In genomic region chr7:16918288-16918895, GRCh38 we compare ENCODE assay signal across 10 cellular contexts. TPM values are rescaled to one million over a fixed set of nuclear protein-coding genes. Genes with fewer than 3 reads are reported as not detected.
A peak's percentile ranks its signal among the peaks of the same experiment; 100 is the strongest.
DNase-seq lines count a peak whose midpoint lies in the region; ATAC-seq and TF ChIP-seq lines count a peak whose summit lies in the region.
"Had no signal": no experiment of that assay in that cellular context is flagged by ENCODE, and none has a peak within 500 bp of the region (broad histone marks: within the 10 kb centered on the region; RNA-seq: fewer than 3 reads in every experiment).

No MANE protein-coding gene starts in this region.

- peak in 2 of 3 donors; percentile 22 to 54 for DNase-seq in CD4-positive, CD25-positive, alpha-beta regulatory T cell
- DNase-seq in H4 (ENCODE audit: low spot score), result peak; percentile 47
- DNase-seq in effector memory CD8-positive, alpha-beta T cell, result peak; percentile 6 to 25 (median 13)
- no peak for DNase-seq in C1 segment of cervical spinal cord (lab: John Stamatoyannopoulos, UW)
- DNase-seq in T-helper 9 cell, result no peak
- DNase-seq in activated CD4-positive, CD25-positive, alpha-beta regulatory T cell (lab: John Stamatoyannopoulos, UW), result no peak

- H3K79me2 ChIP-seq in OCI-LY3 (ENCODE audit: low read length), result no peaks in the 10 kb centered on the region

- TF ChIP-seq CTCF in OCI-LY3 (IDR thresholded peaks at IDR 0.05; ENCODE audit: low read depth, low read length), result peak; percentile 72

- H3K27me3 Mint-ChIP-seq in CD4-positive, CD25-positive, alpha-beta regulatory T cell, result no peaks in the 10 kb centered on the region
- peaks cover 0 to 7% of the 10 kb centered on the region in 2 donors for H3K27me3 Mint-ChIP-seq in effector memory CD8-positive, alpha-beta T cell

- H3K27ac Mint-ChIP-seq in CD4-positive, CD25-positive, alpha-beta regulatory T cell, result no peak overlapping the region
- no peak overlapping the region for H3K27ac Mint-ChIP-seq in effector memory CD8-positive, alpha-beta T cell

- no peak overlapping the region for H3K4me2 ChIP-seq in OCI-LY3 (ENCODE audit: low read length)

- no peaks in the 10 kb centered on the region for H3K36me3 ChIP-seq in CD4-positive, CD25-positive, alpha-beta regulatory T cell (ENCODE audit: control insufficient read depth, insufficient read depth, low read length)
- H3K36me3 ChIP-seq in OCI-LY3 (replicated peaks; ENCODE audit: low read depth, low read length), result no peaks in the 10 kb centered on the region
- no peaks in the 10 kb centered on the region for H3K36me3 ChIP-seq in neuron (ENCODE audit: insufficient read depth, low read length)
- H3K36me3 ChIP-seq: SJCRH30 had no signal

- H3K9me3 ChIP-seq in CD4-positive, CD25-positive, alpha-beta regulatory T cell (ENCODE audit: control insufficient read depth in 2 of 2, low read length in 2 of 2), result no peaks in the 10 kb centered on the region
- H3K9me3 ChIP-seq in OCI-LY3 (ENCODE audit: insufficient read depth, low read length) (no peaks in the 10 kb centered on the region), neuron (ENCODE audit: low read length) (no peaks in the 10 kb centered on the region)
- H3K9me3 ChIP-seq: SJCRH30 had no signal

- no peaks in the 10 kb centered on the region for H3K4me1 ChIP-seq in CD4-positive, CD25-positive, alpha-beta regulatory T cell (ENCODE audit: control insufficient read depth, insufficient read depth, low read length, poor library complexity, severe bottlenecking)
- H3K4me1 ChIP-seq in OCI-LY3 (ENCODE audit: low read length), result peaks cover 19% of the 10 kb centered on the region
- peaks cover 36% of the 10 kb centered on the region for H3K4me1 ChIP-seq in neuron (ENCODE audit: insufficient read depth, low read length)

- H3K27me3 ChIP-seq in CD4-positive, CD25-positive, alpha-beta regulatory T cell (ENCODE audit: control insufficient read depth, insufficient read depth, low read length), result no peaks in the 10 kb centered on the region
- H3K27me3 ChIP-seq in OCI-LY3 (ENCODE audit: low read depth, low read length), result no peaks in the 10 kb centered on the region
- no peaks in the 10 kb centered on the region for H3K27me3 ChIP-seq in neuron (ENCODE audit: insufficient read depth, low read length)
- H3K27me3 ChIP-seq: SJCRH30 had no signal

- no peak overlapping the region for H3K9ac ChIP-seq in OCI-LY3 (ENCODE audit: low read length)

- H3K27ac ChIP-seq in CD4-positive, CD25-positive, alpha-beta regulatory T cell (ENCODE audit: insufficient read depth, low read length, poor library complexity, severe bottlenecking), result no peak overlapping the region
- H3K27ac ChIP-seq in OCI-LY3 (ENCODE audit: low read length), result no peak overlapping the region
- H3K27ac ChIP-seq: SJCRH30 had no signal

- no peaks in the 10 kb centered on the region for H4K20me1 ChIP-seq in OCI-LY3 (ENCODE audit: insufficient read depth, low read length)

- no peak for ATAC-seq in CD4-positive, CD25-positive, alpha-beta regulatory T cell (ENCODE audit: low read depth in 2 of 2)
- ATAC-seq in effector memory CD8-positive, alpha-beta T cell (replicated peaks), result no peak
- ATAC-seq: left colon had no signal

- H3K36me3 Mint-ChIP-seq in CD4-positive, CD25-positive, alpha-beta regulatory T cell, result no peaks in the 10 kb centered on the region
- no peaks in the 10 kb centered on the region for H3K36me3 Mint-ChIP-seq in effector memory CD8-positive, alpha-beta T cell (ENCODE audit: insufficient read depth)

- no peak overlapping the region for H2AFZ ChIP-seq in OCI-LY3 (ENCODE audit: low read depth, low read length)
- H2AFZ ChIP-seq in neuron (ENCODE audit: low read depth, low read length), result no peak overlapping the region

- peaks cover 0 to 8% (median 5%) of the 10 kb centered on the region in 4 donors for H3K4me1 Mint-ChIP-seq in CD4-positive, CD25-positive, alpha-beta regulatory T cell
- H3K4me1 Mint-ChIP-seq in effector memory CD8-positive, alpha-beta T cell (ENCODE audit: low read depth in 2 of 2), result no peaks in the 10 kb centered on the region

- peaks cover 0 to 2% (median 0%) of the 10 kb centered on the region in 7 donors for H3K9me3 Mint-ChIP-seq in CD4-positive, CD25-positive, alpha-beta regulatory T cell
- no peaks in the 10 kb centered on the region for H3K9me3 Mint-ChIP-seq in effector memory CD8-positive, alpha-beta T cell

- H3K4me3 ChIP-seq in CD4-positive, CD25-positive, alpha-beta regulatory T cell (ENCODE audit: low read depth, low read length), result no peak overlapping the region
- H3K4me3 ChIP-seq in OCI-LY3 (ENCODE audit: low read length) (no peak overlapping the region), neuron (ENCODE audit: low read length) (peak overlapping the region; percentile 48)
- H3K4me3 ChIP-seq: SJCRH30 had no signal

- H3K4me3 Mint-ChIP-seq in CD4-positive, CD25-positive, alpha-beta regulatory T cell, result no peak overlapping the region
- no peak overlapping the region for H3K4me3 Mint-ChIP-seq in effector memory CD8-positive, alpha-beta T cell

RNA-seq across cellular contexts. Expression of gene AGR3, which starts 36.6 kb away (rescaled TPM):
- not detected for total RNA-seq in CD4-positive, CD25-positive, alpha-beta regulatory T cell
- polyA plus RNA-seq in CD4-positive, CD25-positive, alpha-beta regulatory T cell, result not detected
- not detected in 2 replicates for total RNA-seq in H4 (2014; rRNA removed; shearing (Covaris generic))
- total RNA-seq: SJCRH30 had no signal

Comparison
In these comparisons a context has a peak if more than half of its experiments do, and no peak if none do; other contexts are left out.
1. DNase-seq: peak in CD4-positive, CD25-positive, alpha-beta regulatory T cell (2 of 3), H4 (single experiment) and effector memory CD8-positive, alpha-beta T cell (3 of 3); none in C1 segment of cervical spinal cord (0 of 14), T-helper 9 cell (single experiment) and activated CD4-positive, CD25-positive, alpha-beta regulatory T cell (0 of 4).